22 cellular contexts compared by ENCODE assay signal in the genomic region with DNA sequence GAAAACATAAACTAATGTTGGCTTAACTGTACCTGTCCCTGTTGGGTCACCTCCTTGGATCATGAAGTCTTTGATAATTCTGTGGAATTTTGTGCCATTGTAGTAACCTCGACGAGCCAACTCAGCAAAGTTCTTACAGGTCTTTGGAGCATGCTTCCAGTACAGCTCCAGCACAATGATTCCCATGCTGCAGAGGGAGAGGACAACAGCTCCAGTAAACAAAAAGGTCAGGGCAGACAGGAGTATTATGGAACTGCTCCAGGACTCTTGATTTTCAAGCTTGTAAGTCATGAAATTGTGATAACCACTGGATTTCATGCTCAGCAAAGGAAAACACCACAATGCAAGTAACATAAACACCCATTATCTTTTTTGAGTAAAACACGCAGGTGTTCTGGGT. TPM values are rescaled to one million over a fixed set of nuclear protein-coding genes. Genes with fewer than 3 reads are reported as not detected.
"Had no signal": no experiment of that assay in that cellular context is flagged by ENCODE, and none has a peak within 500 bp of the region (broad histone marks: within the 10 kb centered on the region; RNA-seq: fewer than 3 reads in every experiment).

No MANE protein-coding gene starts in this region.

- H3K36me3 ChIP-seq: suprapubic skin had no signal

- H3K27me3 Mint-ChIP-seq: memory B cell; stimulated activated naive CD8-positive, alpha-beta T cell treated with anti-CD3 and anti-CD28 coated beads, Interleukin-15, amount 100 ng/mL, for 72 hours; T-cell had no signal

- H3K27ac ChIP-seq: left lung, parathyroid adenoma, suprapubic skin, tibial nerve, WERI-Rb-1 had no signal

- H3K4me3 Mint-ChIP-seq: activated naive CD8-positive, alpha-beta T cell treated with anti-CD3 and anti-CD28 coated beads, Interleukin-2, amount 10 ng/mL, durations not matched to agents 7 days and 5 days; activated T-helper 1 cell treated with anti-CD3 and anti-CD28 coated beads, Interleukin-12 subunit alpha, Interleukin-12 subunit beta, Interleukin-2, Interleukin-4 antibody, amounts not matched to agents 30 ng/mL and 10 ng/mL and 1 ng/mL, durations not matched to agents 14 hours and 24 hours and 36 hours; memory B cell; T-cell had no signal

- DNase-seq: activated CD4-positive, alpha-beta T cell treated with anti-CD3 and anti-CD28 coated beads, Interleukin-2, amount 50 U/mL, for 48 hours; activated CD4-positive, CD25-positive, alpha-beta regulatory T cell treated with anti-CD3 and anti-CD28 coated beads, Interleukin-2, amount 50 U/mL, for 72 hours; activated naive CD4-positive, alpha-beta T cell; activated naive CD8-positive, alpha-beta T cell treated with anti-CD3 and anti-CD28 coated beads, Interleukin-2, amount 10 ng/mL, durations not matched to agents 7 days and 5 days; amniotic stem cell; effector CD4-positive, alpha-beta T cell; kidney; left lung; small intestine; stimulated activated CD4-positive, alpha-beta T cell treated with anti-CD3 and anti-CD28 coated beads, Interleukin-2, amount 100 ng/mL, for 24 hours; stimulated activated naive CD8-positive, alpha-beta T cell treated with anti-CD3 and anti-CD28 coated beads, Interleukin-15, amount 100 ng/mL, for 72 hours; T-cell; WERI-Rb-1 had no signal

- ATAC-seq: left lung; natural killer cell treated with Interleukin-12 subunit alpha and Interleukin-12 subunit beta and Interleukin-15 and Interleukin-18, amount 100 ng/mL, for 72 hours; sciatic nerve; stimulated activated effector memory CD8-positive, alpha-beta T cell treated with anti-CD3 and anti-CD28 coated beads, Interleukin-12 subunit alpha, Interleukin-12 subunit beta, amount 100 ng/mL, for 72 hours; stimulated activated naive CD8-positive, alpha-beta T cell treated with anti-CD3 and anti-CD28 coated beads, Interleukin-15, amount 100 ng/mL, for 72 hours; T-cell had no signal

- H3K27me3 ChIP-seq: left lung, suprapubic skin, tibial nerve had no signal

- H3K9me3 Mint-ChIP-seq: activated naive CD8-positive, alpha-beta T cell treated with anti-CD3 and anti-CD28 coated beads, Interleukin-2, amount 10 ng/mL, durations not matched to agents 7 days and 5 days; activated T-helper 1 cell treated with anti-CD3 and anti-CD28 coated beads, Interleukin-12 subunit alpha, Interleukin-12 subunit beta, Interleukin-2, Interleukin-4 antibody, amounts not matched to agents 30 ng/mL and 10 ng/mL and 1 ng/mL, durations not matched to agents 14 hours and 24 hours and 36 hours; memory B cell; natural killer cell treated with Interleukin-12 subunit alpha and Interleukin-12 subunit beta and Interleukin-15 and Interleukin-18, amount 100 ng/mL, for 72 hours; stimulated activated effector memory CD8-positive, alpha-beta T cell treated with anti-CD3 and anti-CD28 coated beads, Interleukin-12 subunit alpha, Interleukin-12 subunit beta, amount 100 ng/mL, for 72 hours; stimulated activated naive CD8-positive, alpha-beta T cell treated with anti-CD3 and anti-CD28 coated beads, Interleukin-15, amount 100 ng/mL, for 72 hours; T-cell had no signal

- H3K27ac Mint-ChIP-seq: activated naive CD8-positive, alpha-beta T cell treated with anti-CD3 and anti-CD28 coated beads, Interleukin-2, amount 10 ng/mL, durations not matched to agents 7 days and 5 days; memory B cell; T-cell had no signal

- H3K4me3 ChIP-seq: left lung, suprapubic skin, tibial nerve had no signal

- H3K9me3 ChIP-seq: left lung, suprapubic skin, tibial nerve had no signal

RNA-seq across cellular contexts. Expression of a gene that starts 32.4 kb away (rescaled TPM):
- total RNA-seq: bronchial epithelial cell had no signal
